In genomic region chr19:16293133-16294085, GRCh38 we compare ENCODE assay signal across 1 cellular context.
TF ChIP-seq lines count a peak whose summit lies in the region.

No MANE protein-coding gene starts in this region.

TF ChIP-seq in HepG2, 621 proteins besides CTCF, POLR2A, EP300 and RAD21 (continued from another document):
- TF ChIP-seq ZNF280B (CRISPR knock-in tag; IDR thresholded peaks at IDR 0.05; ENCODE audit: borderline replicate concordance): no peak
- TF ChIP-seq THAP7 (CRISPR knock-in tag; IDR thresholded peaks at IDR 0.05): no peak
- TF ChIP-seq ZNF318 (CRISPR knock-in tag; IDR thresholded peaks at IDR 0.05): no peak
- TF ChIP-seq NFYC (CRISPR knock-in tag; IDR thresholded peaks at IDR 0.05): no peak
- no peak for TF ChIP-seq ZMAT3 (CRISPR knock-in tag; conservative IDR thresholded peaks at IDR 0.05)
- TF ChIP-seq ZIK1 (CRISPR knock-in tag; IDR thresholded peaks at IDR 0.05; ENCODE audit: borderline replicate concordance, low read depth): no peak
- no peak for TF ChIP-seq HBP1 (CRISPR knock-in tag; IDR thresholded peaks at IDR 0.05; ENCODE audit: low read depth)
